23 cellular contexts compared by ENCODE assay signal in the genomic region with DNA sequence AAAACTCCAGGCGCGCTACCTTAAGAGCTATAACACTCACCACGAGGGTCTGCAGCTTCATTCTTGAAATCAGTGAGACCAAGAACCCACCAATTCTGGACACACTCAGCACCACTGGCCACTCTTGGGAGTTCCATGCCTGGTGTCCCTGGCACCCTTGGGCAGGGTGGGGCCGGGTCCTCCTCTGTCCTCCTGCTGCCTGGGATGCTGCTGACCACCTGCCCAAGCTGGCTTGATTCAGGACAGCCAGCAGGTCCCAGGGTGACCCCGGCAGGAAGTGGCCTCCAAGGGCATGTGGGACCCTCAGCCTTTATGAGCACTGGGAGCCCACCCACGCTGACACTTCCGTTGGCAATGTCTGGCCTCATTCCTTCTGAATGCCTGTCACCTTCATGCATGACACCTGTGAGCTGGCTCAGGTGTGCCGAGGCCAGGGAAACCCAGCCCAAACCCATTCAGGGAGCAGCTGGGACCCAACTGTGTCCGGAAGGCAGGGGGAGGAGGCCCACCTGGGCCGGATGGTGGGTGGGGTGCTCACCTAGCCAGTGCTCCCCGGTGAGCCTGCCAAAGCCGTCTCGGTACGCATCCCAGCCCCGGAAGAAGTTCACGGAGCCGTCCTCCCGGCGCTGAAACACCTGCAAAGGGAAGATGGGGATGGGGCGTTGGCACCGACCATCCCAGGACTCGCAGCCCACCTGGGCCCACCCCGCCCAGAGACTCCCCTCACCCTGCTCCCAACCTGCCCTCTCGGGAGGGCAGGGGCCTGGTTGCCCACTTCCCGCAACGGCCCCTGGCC. TPM values are rescaled to one million over a fixed set of nuclear protein-coding genes. Genes with fewer than 3 reads are reported as not detected.
DNase-seq lines count a peak whose midpoint lies in the region; ATAC-seq, FAIRE-seq and TF ChIP-seq lines count a peak whose summit lies in the region.
"Had no signal": no experiment of that assay in that cellular context is flagged by ENCODE, and none has a peak within 500 bp of the region (broad histone marks: within the 10 kb centered on the region; RNA-seq: fewer than 3 reads in every experiment).

No MANE protein-coding gene starts in this region.

- ATAC-seq in K562: no peak
- no peak; the same call in 2 of the 3 replicates for ATAC-seq in HepG2
- ATAC-seq in stimulated activated memory B cell treated with anti-CD40 and anti-IgM and Interleukin-4, amounts not matched to agents 10 μg/mL and 1 μg/mL and 100 μg/mL, for 72 hours: peak; percentile 44
- no peak for ATAC-seq in activated naive CD4-positive, alpha-beta T cell treated with anti-CD3 and anti-CD28 coated beads, Interleukin-2, amount 50 U/mL, for 72 hours
- no peak for ATAC-seq in PC-3

- no peak overlapping the region for H3K18ac ChIP-seq in trophoblast cell (ENCODE audit: low read length)

- no peak overlapping the region for H3K4me3 ChIP-seq in BLaER1 treated with 17β-estradiol and CSF1 and Interleukin-3, amounts not matched to agents 10 nM and 100 nM
- H3K4me3 ChIP-seq in K562: no peak overlapping the region
- no peak overlapping the region; a peak in 1 of 6 replicates for H3K4me3 ChIP-seq in HepG2 (replicated peaks in 1 of 3; ENCODE audit: insufficient read depth in 1 of 3, low read depth in 2 of 3, low read length in 3 of 3)
- no peak overlapping the region for H3K4me3 ChIP-seq in trophoblast cell (ENCODE audit: low read depth, low read length)
- no peak overlapping the region for H3K4me3 ChIP-seq in PC-3 (ENCODE audit: low read length)

- peaks cover 18% of the 10 kb centered on the region for H3K9me1 ChIP-seq in K562 (ENCODE audit: control insufficient read depth, insufficient read depth, low read length)

- no peaks in the 10 kb centered on the region for H3K36me3 Mint-ChIP-seq in stimulated activated memory B cell treated with anti-CD40 and anti-IgM and Interleukin-4, amounts not matched to agents 10 μg/mL and 1 μg/mL and 100 μg/mL, for 72 hours
- no peaks in the 10 kb centered on the region for H3K36me3 Mint-ChIP-seq in activated naive CD4-positive, alpha-beta T cell treated with anti-CD3 and anti-CD28 coated beads, Interleukin-2, amount 50 U/mL, for 72 hours
- H3K36me3 Mint-ChIP-seq: CD4-positive, CD25-positive, alpha-beta regulatory T cell; CD8-positive, alpha-beta memory T cell; IgD-negative memory B cell had no signal

- CTCF ChIA-PET in K562 (lab: Yijun Ruan, JAX; ENCODE audit: low intra/inter-chr PET ratio): no interaction called here
- CTCF ChIA-PET in HepG2 (lab: Yijun Ruan, JAX; ENCODE audit: low intra/inter-chr PET ratio, low total read pairs): no interaction called here
- CTCF ChIA-PET in PC-3 (lab: Charles Lee): no interaction called here

- H3K4me2 ChIP-seq in BLaER1 treated with 17β-estradiol and CSF1 and Interleukin-3, amounts not matched to agents 10 nM and 100 nM: peak overlapping the region in 9 of 11 experiments; percentile 85 to 97 (median 89); a peak in 18 of 22 replicates
- no peak overlapping the region for H3K4me2 ChIP-seq in K562 (ENCODE audit: insufficient read depth, low read length)
- no peak overlapping the region for H3K4me2 ChIP-seq in HepG2 (ENCODE audit: low read depth, low read length)
- no peak overlapping the region for H3K4me2 ChIP-seq in trophoblast cell (ENCODE audit: low read length)
- no peak overlapping the region for H3K4me2 ChIP-seq in PC-3 (ENCODE audit: low read length)

- DNase-seq in K562 (ENCODE audit: extremely low read depth in 1 of 4, low spot score in 3 of 4) (peak in 2 of 4 experiments; percentile 68), HepG2 (ENCODE audit: low spot score) (no peak), trophoblast cell (no peak), PC-3 (no peak)
- DNase-seq in activated naive CD4-positive, alpha-beta T cell treated with anti-CD3 and anti-CD28 coated beads, Interleukin-2, amount 50 U/mL, for 72 hours (ENCODE audit: low spot score in 2 of 2): no peak
- DNase-seq: 8988T; C1 segment of cervical spinal cord; CD4-positive, CD25-positive, alpha-beta regulatory T cell; CD8-positive, alpha-beta memory T cell; COR-L47; HCEC 1CT; KG1 had no signal

- peaks cover 0 to 28% (median 0%) of the 10 kb centered on the region in 11 experiments; a peak in 7 of 22 replicates for H3K27me3 ChIP-seq in BLaER1 treated with 17β-estradiol and CSF1 and Interleukin-3, amounts not matched to agents 10 nM and 100 nM
- H3K27me3 ChIP-seq in K562 (ENCODE audit: control insufficient read depth in 2 of 2, insufficient read depth in 2 of 2, low read length in 2 of 2) (peaks cover 83 to 87% of the 10 kb centered on the region in 2 experiments), HepG2 (ENCODE audit: control insufficient read depth in 1 of 2, insufficient read depth in 2 of 2, low read length in 2 of 2) (peaks cover 16 to 85% of the 10 kb centered on the region in 2 experiments; a peak in 4 of 5 replicates), trophoblast cell (ENCODE audit: insufficient read depth, low read length) (no peaks in the 10 kb centered on the region), PC-3 (ENCODE audit: low read length) (no peaks in the 10 kb centered on the region)

- H4K20me1 ChIP-seq in BLaER1 treated with 17β-estradiol and CSF1 and Interleukin-3, amounts not matched to agents 10 nM and 100 nM: peaks cover 0 to 16% (median 11%) of the 10 kb centered on the region in 11 experiments; a peak in 11 of 22 replicates
- peaks cover 67% of the 10 kb centered on the region for H4K20me1 ChIP-seq in K562 (replicated peaks; ENCODE audit: control insufficient read depth, insufficient read depth, low read length)
- H4K20me1 ChIP-seq in HepG2 (ENCODE audit: insufficient read depth, low read length): no peaks in the 10 kb centered on the region
- no peaks in the 10 kb centered on the region for H4K20me1 ChIP-seq in PC-3 (ENCODE audit: low read length)

- peak overlapping the region in 2 of 11 experiments; percentile 15 to 33; a peak in 2 of 22 replicates for H3K27ac ChIP-seq in BLaER1 treated with 17β-estradiol and CSF1 and Interleukin-3, amounts not matched to agents 10 nM and 100 nM
- H3K27ac ChIP-seq in K562 (ENCODE audit: extremely low read depth, low read depth, low read length): no peak overlapping the region
- no peak overlapping the region for H3K27ac ChIP-seq in HepG2 (ENCODE audit: extremely low read length, insufficient read depth, low read length)
- no peak overlapping the region for H3K27ac ChIP-seq in trophoblast cell (ENCODE audit: low read depth, low read length)
- H3K27ac ChIP-seq in PC-3 (ENCODE audit: low read length): no peak overlapping the region

- H3K14ac ChIP-seq in trophoblast cell (ENCODE audit: low read length): no peak overlapping the region

- H2BK120ac ChIP-seq in trophoblast cell (ENCODE audit: insufficient read depth, low read length, poor library complexity): no peak overlapping the region

- H4K91ac ChIP-seq in trophoblast cell (ENCODE audit: low read depth, low read length): no peak overlapping the region

- FAIRE-seq in K562 (lab: Jason Lieb, UNC) (no peak), HepG2 (lab: Jason Lieb, UNC) (no peak)
- FAIRE-seq: D721Med, G401.6, GM12892, GM18507, HTR-8/SVneo had no signal

- H2BK12ac ChIP-seq in trophoblast cell (ENCODE audit: low read length): no peak overlapping the region

- peaks cover 10 to 65% (median 53%) of the 10 kb centered on the region in 10 experiments for H3K4me1 ChIP-seq in BLaER1 treated with 17β-estradiol and CSF1 and Interleukin-3, amounts not matched to agents 10 nM and 100 nM
- H3K4me1 ChIP-seq in K562 (replicated peaks in 1 of 2; ENCODE audit: control insufficient read depth in 2 of 2, insufficient read depth in 2 of 2, low read length in 2 of 2) (peaks cover 0 to 50% of the 10 kb centered on the region in 2 experiments; a peak in 2 of 5 replicates), HepG2 (ENCODE audit: insufficient read depth, low read length) (peaks cover 12% of the 10 kb centered on the region), trophoblast cell (ENCODE audit: control insufficient read depth in 1 of 2, insufficient read depth in 2 of 2, low read length in 2 of 2) (no peaks in the 10 kb centered on the region), PC-3 (ENCODE audit: insufficient read depth, low read length) (peaks cover 11% of the 10 kb centered on the region)

- H3K9ac ChIP-seq in BLaER1 treated with 17β-estradiol and CSF1 and Interleukin-3, amounts not matched to agents 10 nM and 100 nM: peak overlapping the region in 2 of 11 experiments; percentile 71 to 78; a peak in 3 of 22 replicates
- peak overlapping the region in 1 of 2 experiments; percentile 32; a peak in 2 of 4 replicates for H3K9ac ChIP-seq in K562 (ENCODE audit: insufficient read depth in 1 of 2, low read depth in 2 of 2, low read length in 2 of 2)
- H3K9ac ChIP-seq in HepG2 (ENCODE audit: insufficient read depth, low read depth, low read length): no peak overlapping the region
- H3K9ac ChIP-seq in trophoblast cell (ENCODE audit: low read length): no peak overlapping the region
- no peak overlapping the region for H3K9ac ChIP-seq in PC-3 (ENCODE audit: low read length)

- H3K4me3 Mint-ChIP-seq in stimulated activated memory B cell treated with anti-CD40 and anti-IgM and Interleukin-4, amounts not matched to agents 10 μg/mL and 1 μg/mL and 100 μg/mL, for 72 hours: no peak overlapping the region
- H3K4me3 Mint-ChIP-seq: CD4-positive, CD25-positive, alpha-beta regulatory T cell; CD8-positive, alpha-beta memory T cell; IgD-negative memory B cell had no signal

- no peaks in the 10 kb centered on the region for H3K79me2 ChIP-seq in K562 (ENCODE audit: control insufficient read depth, insufficient read depth, low read length)
- no peaks in the 10 kb centered on the region for H3K79me2 ChIP-seq in HepG2 (ENCODE audit: insufficient read depth, low read length)
- H3K79me2 ChIP-seq in trophoblast cell (ENCODE audit: control insufficient read depth, insufficient read depth, low read length, poor library complexity): no peaks in the 10 kb centered on the region
- H3K79me2 ChIP-seq in PC-3 (ENCODE audit: low read length): no peaks in the 10 kb centered on the region

- no peak overlapping the region for H2BK5ac ChIP-seq in trophoblast cell (ENCODE audit: low read depth, low read length, poor library complexity)

- no peaks in the 10 kb centered on the region for H3K79me1 ChIP-seq in trophoblast cell (ENCODE audit: low read length)

- no peak overlapping the region for H4K12ac ChIP-seq in trophoblast cell (ENCODE audit: low read depth, low read length)

- H3K23ac ChIP-seq in trophoblast cell (ENCODE audit: low read length): no peak overlapping the region

- H2AFZ ChIP-seq in K562 (ENCODE audit: low read depth, low read length): no peak overlapping the region
- H2AFZ ChIP-seq in HepG2 (ENCODE audit: low read length): no peak overlapping the region
- no peak overlapping the region for H2AFZ ChIP-seq in trophoblast cell (ENCODE audit: insufficient read depth, low read length, poor library complexity)
- no peak overlapping the region for H2AFZ ChIP-seq in PC-3 (ENCODE audit: low read length)

- TF ChIP-seq RAD21 in K562 (CRISPR knock-in tag; conservative IDR thresholded peaks at IDR 0.05 in 1 of 2, IDR thresholded peaks at IDR 0.05 in 1 of 2) (no peak), HepG2 (CRISPR knock-in tag; IDR thresholded peaks at IDR 0.05) (no peak)

- TF ChIP-seq CTCF in K562 (IDR thresholded peaks at IDR 0.05 in 2 of 3, conservative IDR thresholded peaks at IDR 0.05 in 1 of 3; ENCODE audit: insufficient read depth in 2 of 3, low read depth in 1 of 3, low read length in 3 of 3) (no peak), HepG2 (CRISPR knock-in tag; IDR thresholded peaks at IDR 0.05) (no peak), PC-3 (conservative IDR thresholded peaks at IDR 0.05; ENCODE audit: low read depth, low read length) (no peak)

- intact Hi-C loops in K562 (cut with micrococcal nuclease) (no loop called here), HepG2 (cut with micrococcal nuclease; ENCODE audit: unreplicated experiment) (no loop called here), PC-3 (cut with micrococcal nuclease) (no loop called here)

- H3K27me3 Mint-ChIP-seq in stimulated activated memory B cell treated with anti-CD40 and anti-IgM and Interleukin-4, amounts not matched to agents 10 μg/mL and 1 μg/mL and 100 μg/mL, for 72 hours: peaks cover 48% of the 10 kb centered on the region

- H4K8ac ChIP-seq in trophoblast cell (ENCODE audit: low read depth, low read length): no peak overlapping the region

- no peak overlapping the region for H3K4ac ChIP-seq in trophoblast cell (ENCODE audit: low read depth, low read length)

- no peaks in the 10 kb centered on the region for H3F3A ChIP-seq in PC-3 (ENCODE audit: low read length, unreplicated experiment)

- in situ Hi-C loops in K562 (cut with MboI): no loop called here
- in situ Hi-C loops in HepG2 (cut with HindIII; ENCODE audit: extremely low pct_ligation_motif_present, low pct_unique_long_range_greater_than_20kb): no loop called here

- TF ChIP-seq POLR2A in K562 (conservative IDR thresholded peaks at IDR 0.05) (no peak), HepG2 (IDR thresholded peaks at IDR 0.05; ENCODE audit: insufficient read depth in 1 of 2, low read depth in 2 of 2, low read length in 2 of 2) (no peak)

- H3K27ac Mint-ChIP-seq in stimulated activated memory B cell treated with anti-CD40 and anti-IgM and Interleukin-4, amounts not matched to agents 10 μg/mL and 1 μg/mL and 100 μg/mL, for 72 hours: no peak overlapping the region
- no peak overlapping the region for H3K27ac Mint-ChIP-seq in activated naive CD4-positive, alpha-beta T cell treated with anti-CD3 and anti-CD28 coated beads, Interleukin-2, amount 50 U/mL, for 72 hours
- H3K27ac Mint-ChIP-seq: CD4-positive, CD25-positive, alpha-beta regulatory T cell; CD8-positive, alpha-beta memory T cell; IgD-negative memory B cell had no signal

- no peaks in the 10 kb centered on the region for H3K9me3 Mint-ChIP-seq in stimulated activated memory B cell treated with anti-CD40 and anti-IgM and Interleukin-4, amounts not matched to agents 10 μg/mL and 1 μg/mL and 100 μg/mL, for 72 hours
- H3K9me3 Mint-ChIP-seq in activated naive CD4-positive, alpha-beta T cell treated with anti-CD3 and anti-CD28 coated beads, Interleukin-2, amount 50 U/mL, for 72 hours: no peaks in the 10 kb centered on the region
- H3K9me3 Mint-ChIP-seq: CD4-positive, CD25-positive, alpha-beta regulatory T cell; CD8-positive, alpha-beta memory T cell; IgD-negative memory B cell had no signal

- no peaks in the 10 kb centered on the region for H3K9me2 ChIP-seq in PC-3 (replicated peaks; ENCODE audit: low read length)

- H2AK5ac ChIP-seq in trophoblast cell (ENCODE audit: low read length): no peak overlapping the region

- H3K4me1 Mint-ChIP-seq in stimulated activated memory B cell treated with anti-CD40 and anti-IgM and Interleukin-4, amounts not matched to agents 10 μg/mL and 1 μg/mL and 100 μg/mL, for 72 hours: no peaks in the 10 kb centered on the region
- H3K4me1 Mint-ChIP-seq: IgD-negative memory B cell had no signal

- no peaks in the 10 kb centered on the region for H3K36me3 ChIP-seq in BLaER1 treated with 17β-estradiol and CSF1 and Interleukin-3, amounts not matched to agents 10 nM and 100 nM
- H3K36me3 ChIP-seq in K562 (ENCODE audit: control insufficient read depth, insufficient read depth, low read length) (no peaks in the 10 kb centered on the region), HepG2 (replicated peaks in 1 of 2; ENCODE audit: control insufficient read depth in 1 of 2, insufficient read depth in 2 of 2, low read length in 2 of 2) (no peaks in the 10 kb centered on the region), trophoblast cell (ENCODE audit: control insufficient read depth in 1 of 2, insufficient read depth in 2 of 2, low read length in 2 of 2) (no peaks in the 10 kb centered on the region), PC-3 (ENCODE audit: low read depth, low read length) (no peaks in the 10 kb centered on the region)

- no peak for TF ChIP-seq EP300 in K562 (IDR thresholded peaks at IDR 0.05; ENCODE audit: low read length)
- no peak for TF ChIP-seq EP300 in HepG2 (IDR thresholded peaks at IDR 0.05; ENCODE audit: low read depth in 2 of 2, low read length in 2 of 2)
- no peak for TF ChIP-seq EP300 in HepG2 (CRISPR knock-in tag; IDR thresholded peaks at IDR 0.05; ENCODE audit: borderline replicate concordance)

- H3K9me3 ChIP-seq in BLaER1 treated with 17β-estradiol and CSF1 and Interleukin-3, amounts not matched to agents 10 nM and 100 nM (replicated peaks in 1 of 11): no peaks in the 10 kb centered on the region
- H3K9me3 ChIP-seq in K562 (replicated peaks; ENCODE audit: control insufficient read depth, insufficient read depth, low read depth, low read length) (no peaks in the 10 kb centered on the region), HepG2 (ENCODE audit: low read length) (no peaks in the 10 kb centered on the region), trophoblast cell (ENCODE audit: insufficient read depth, low read depth, low read length) (peaks cover 5% of the 10 kb centered on the region), PC-3 (ENCODE audit: low read length) (no peaks in the 10 kb centered on the region)

- 9% methylated on average over 26 of the region's 26 CpGs for WGBS in K562 (ENCODE audit: insufficient coverage, low coverage, missing lambda C conversion rate)
- WGBS in HepG2 (ENCODE audit: low lambda C conversion rate): 40% methylated on average over 2 of the region's 26 CpGs
- no CpG with 5 or more reads among the region's 26 CpGs for WGBS in trophoblast cell (ENCODE audit: extremely low coverage, insufficient coverage, insufficient read length)

- POLR2A ChIA-PET in K562 (lab: Yijun Ruan, JAX) (interaction anchor here (0.6 to 26.8 kb wide), 9 partner anchors 0 to 135 kb away, joined by 3 to 582 read pairs (median 4); a partner anchor contains a TSS), HepG2 (lab: Yijun Ruan, JAX) (no interaction called here), PC-3 (lab: Charles Lee; ENCODE audit: unreplicated experiment) (no interaction called here)

- BruUV-seq in K562 (replicated peaks; lab: Mats Ljungman, UMichigan) (TSS peak; percentile 97), HepG2 (replicated peaks; lab: Mats Ljungman, UMichigan) (TSS peak; percentile 85), PC-3 (replicated peaks; lab: Mats Ljungman, UMichigan) (no TSS peak)

RNA-seq across cellular contexts. Expression of a gene that starts 14.8 kb away (rescaled TPM):
- not detected in 2 replicates for total RNA-seq in K562 (2011; cell fraction: chromatin; rRNA removed; ENCODE audit: low replicate concordance)
- total RNA-seq in K562 (2011; cell fraction: nucleolus; rRNA removed): not detected in 2 replicates
- total RNA-seq in K562 (2011; cell fraction: nucleoplasm; rRNA removed): not detected in 2 replicates
- not detected in 2 replicates for total RNA-seq in K562 (2014; rRNA removed)
- total RNA-seq in K562 (2014; rRNA removed; fragmentation: Illumina TruSeq; extraction: Trizol): not detected in 2 replicates
- not detected in 2 replicates for total RNA-seq in K562 (2015; rRNA removed; fragmentation: Illumina TruSeq; extraction: Trizol)
- not detected in 2 replicates for total RNA-seq in K562 (2021)
- not detected in 2 replicates for polyA plus RNA-seq in K562 (2011; rRNA removed)
- not detected in 2 replicates for polyA plus RNA-seq in K562 (2011; cell fraction: cytosol; rRNA removed)
- polyA plus RNA-seq in K562 (2011; cell fraction: nucleus; rRNA removed): not detected in 2 replicates
- 0.51 and 0.70 TPM in 2 replicates for polyA plus RNA-seq in K562 (2012)
- polyA plus RNA-seq in K562 (2014; fragmentation: Illumina TruSeq; extraction: Trizol): not detected in 2 replicates
- not detected for polyA plus RNA-seq in K562 (2014; fragmentation: Nextera tagmentation; extraction: Ambion mirVana)
- not detected in 2 replicates for polyA plus RNA-seq in K562 (2014; rRNA removed)
- polyA minus RNA-seq in K562 (2011; rRNA and poly(A)+ RNA removed): not detected in 2 replicates
- not detected in 2 replicates for polyA minus RNA-seq in K562 (2011; cell fraction: cytosol; rRNA and poly(A)+ RNA removed)
- polyA minus RNA-seq in K562 (2011; cell fraction: nucleus; rRNA and poly(A)+ RNA removed): not detected in 2 replicates
- total RNA-seq in HepG2 (2016; rRNA removed; fragmentation: Illumina TruSeq; extraction: Trizol): not detected in 2 replicates
- total RNA-seq in HepG2 (2016; cell fraction: cytosol; rRNA removed; fragmentation: Illumina TruSeq; extraction: Trizol; ENCODE audit: low read depth): not detected in 2 replicates
- not detected in 2 replicates for total RNA-seq in HepG2 (2016; cell fraction: insoluble cytoplasmic fraction; rRNA removed; fragmentation: Illumina TruSeq; extraction: Trizol)
- not detected in 2 replicates for total RNA-seq in HepG2 (2016; cell fraction: membrane; rRNA removed; fragmentation: Illumina TruSeq; extraction: Trizol)
- total RNA-seq in HepG2 (2016; cell fraction: nucleus; rRNA removed; fragmentation: Illumina TruSeq; extraction: Trizol): not detected in 2 replicates
- polyA plus RNA-seq in HepG2 (2011; rRNA removed): not detected in 2 replicates
- polyA plus RNA-seq in HepG2 (2011; cell fraction: cytosol; rRNA removed): not detected in 2 replicates
- polyA plus RNA-seq in HepG2 (2011; cell fraction: nucleus; rRNA removed): not detected in 2 replicates
- 0.15 TPM in 1 of 2 replicates, not detected in the other for polyA plus RNA-seq in HepG2 (2012)
- not detected in 2 replicates for polyA plus RNA-seq in HepG2 (2016; cell fraction: cytosol; fragmentation: Illumina TruSeq; extraction: Trizol; ENCODE audit: low read depth)
- polyA plus RNA-seq in HepG2 (2016; cell fraction: insoluble cytoplasmic fraction; fragmentation: Illumina TruSeq; extraction: Trizol; ENCODE audit: low read depth): not detected in 2 replicates
- polyA plus RNA-seq in HepG2 (2016; cell fraction: membrane; fragmentation: Illumina TruSeq; extraction: Trizol; ENCODE audit: low read depth): not detected in 2 replicates
- not detected in 2 replicates for polyA plus RNA-seq in HepG2 (2016; cell fraction: nucleus; fragmentation: Illumina TruSeq; extraction: Trizol; ENCODE audit: insufficient read depth, low read depth)
- polyA minus RNA-seq in HepG2 (2011; rRNA and poly(A)+ RNA removed; ENCODE audit: low replicate concordance): not detected in 2 replicates
- not detected in 2 replicates for polyA minus RNA-seq in HepG2 (2011; cell fraction: cytosol; rRNA and poly(A)+ RNA removed)
- polyA minus RNA-seq in HepG2 (2011; cell fraction: nucleus; rRNA and poly(A)+ RNA removed): not detected in 2 replicates
- total RNA-seq in activated naive CD4-positive, alpha-beta T cell treated with anti-CD3 and anti-CD28 coated beads, Interleukin-2, amount 50 U/mL, for 72 hours: not detected
- 0.10 and 0.11 TPM in 2 replicates for polyA plus RNA-seq in trophoblast cell (2013)
- total RNA-seq in PC-3 (2014; rRNA removed): not detected in 2 replicates
- total RNA-seq: A673; CD4-positive, CD25-positive, alpha-beta regulatory T cell; CD8-positive, alpha-beta memory T cell; H4 had no signal
- polyA plus RNA-seq: AG04450; CD4-positive, CD25-positive, alpha-beta regulatory T cell; CD8-positive, alpha-beta memory T cell; IgD-negative memory B cell had no signal

RNA-seq across cellular contexts. Expression of a gene that starts 27.6 kb away (rescaled TPM):
- 0.21 TPM in 1 of 2 replicates, not detected in the other for total RNA-seq in K562 (2011; cell fraction: chromatin; rRNA removed; ENCODE audit: low replicate concordance)
- total RNA-seq in K562 (2011; cell fraction: nucleolus; rRNA removed): not detected in 2 replicates
- not detected in 2 replicates for total RNA-seq in K562 (2011; cell fraction: nucleoplasm; rRNA removed)
- total RNA-seq in K562 (2014; rRNA removed) (1.00 and 2.1 TPM in 2 replicates), K562 (2014; rRNA removed; fragmentation: Illumina TruSeq; extraction: Trizol) (0.95 TPM in 1 of 2 replicates, not detected in the other), K562 (2015; rRNA removed; fragmentation: Illumina TruSeq; extraction: Trizol) (not detected in 2 replicates), K562 (2021) (0.71 and 1.5 TPM in 2 replicates), HepG2 (2016; rRNA removed; fragmentation: Illumina TruSeq; extraction: Trizol) (0.89 TPM in 1 of 2 replicates, not detected in the other), PC-3 (2014; rRNA removed) (7.5 and 8.9 TPM in 2 replicates)
- polyA plus RNA-seq in K562 (2011; rRNA removed) (0.79 and 1.2 TPM in 2 replicates), K562 (2014; fragmentation: Illumina TruSeq; extraction: Trizol) (not detected in 2 replicates), K562 (2014; fragmentation: Nextera tagmentation; extraction: Ambion mirVana) (not detected), K562 (2014; rRNA removed) (0.53 and 2.7 TPM in 2 replicates), HepG2 (2011; rRNA removed) (0.55 and 1.3 TPM in 2 replicates)
- 2.1 and 3.8 TPM in 2 replicates for polyA plus RNA-seq in K562 (2011; cell fraction: cytosol; rRNA removed)
- polyA plus RNA-seq in K562 (2011; cell fraction: nucleus; rRNA removed): 1.2 TPM in 2 replicates
- 0.91 and 1.3 TPM in 2 replicates for polyA plus RNA-seq in K562 (2012)
- not detected in 2 replicates for polyA minus RNA-seq in K562 (2011; rRNA and poly(A)+ RNA removed)
- not detected in 2 replicates for polyA minus RNA-seq in K562 (2011; cell fraction: cytosol; rRNA and poly(A)+ RNA removed)
- polyA minus RNA-seq in K562 (2011; cell fraction: nucleus; rRNA and poly(A)+ RNA removed): 0.67 TPM in 1 of 2 replicates, not detected in the other
- 4.4 and 6.3 TPM in 2 replicates for total RNA-seq in HepG2 (2016; cell fraction: cytosol; rRNA removed; fragmentation: Illumina TruSeq; extraction: Trizol; ENCODE audit: low read depth)
- total RNA-seq in HepG2 (2016; cell fraction: insoluble cytoplasmic fraction; rRNA removed; fragmentation: Illumina TruSeq; extraction: Trizol): 0.74 and 1.1 TPM in 2 replicates
- total RNA-seq in HepG2 (2016; cell fraction: membrane; rRNA removed; fragmentation: Illumina TruSeq; extraction: Trizol): 2.3 and 4.5 TPM in 2 replicates
- total RNA-seq in HepG2 (2016; cell fraction: nucleus; rRNA removed; fragmentation: Illumina TruSeq; extraction: Trizol): 0.56 TPM in 1 of 2 replicates, not detected in the other
- 0.55 and 1.1 TPM in 2 replicates for polyA plus RNA-seq in HepG2 (2011; cell fraction: cytosol; rRNA removed)
- polyA plus RNA-seq in HepG2 (2011; cell fraction: nucleus; rRNA removed): 0.40 and 1.6 TPM in 2 replicates
- polyA plus RNA-seq in HepG2 (2012): 0.09 TPM in 1 of 2 replicates, not detected in the other
- polyA plus RNA-seq in HepG2 (2016; cell fraction: cytosol; fragmentation: Illumina TruSeq; extraction: Trizol; ENCODE audit: low read depth): 5.8 and 6.8 TPM in 2 replicates
- polyA plus RNA-seq in HepG2 (2016; cell fraction: insoluble cytoplasmic fraction; fragmentation: Illumina TruSeq; extraction: Trizol; ENCODE audit: low read depth): 0.68 TPM in 1 of 2 replicates, not detected in the other
- 2.8 and 3.7 TPM in 2 replicates for polyA plus RNA-seq in HepG2 (2016; cell fraction: membrane; fragmentation: Illumina TruSeq; extraction: Trizol; ENCODE audit: low read depth)
- 0.70 and 1.6 TPM in 2 replicates for polyA plus RNA-seq in HepG2 (2016; cell fraction: nucleus; fragmentation: Illumina TruSeq; extraction: Trizol; ENCODE audit: insufficient read depth, low read depth)
- polyA minus RNA-seq in HepG2 (2011; rRNA and poly(A)+ RNA removed; ENCODE audit: low replicate concordance): 0.92 and 8.0 TPM in 2 replicates
- 0.62 TPM in 1 of 2 replicates, not detected in the other for polyA minus RNA-seq in HepG2 (2011; cell fraction: cytosol; rRNA and poly(A)+ RNA removed)
- polyA minus RNA-seq in HepG2 (2011; cell fraction: nucleus; rRNA and poly(A)+ RNA removed): 1.3 TPM in 1 of 2 replicates, not detected in the other
- not detected for total RNA-seq in activated naive CD4-positive, alpha-beta T cell treated with anti-CD3 and anti-CD28 coated beads, Interleukin-2, amount 50 U/mL, for 72 hours
- polyA plus RNA-seq in trophoblast cell (2013): 83.3 and 85.3 TPM in 2 replicates
- total RNA-seq: CD4-positive, CD25-positive, alpha-beta regulatory T cell; CD8-positive, alpha-beta memory T cell had no signal
- polyA plus RNA-seq: CD4-positive, CD25-positive, alpha-beta regulatory T cell; CD8-positive, alpha-beta memory T cell; IgD-negative memory B cell had no signal

Comparison
In these comparisons a context has a peak if more than half of its experiments do, and no peak if none do; other contexts are left out.
1. H3K4me2 ChIP-seq: peak in BLaER1 treated with 17β-estradiol and CSF1 and Interleukin-3, amounts not matched to agents 10 nM and 100 nM (9 of 11); none in K562 (single experiment), HepG2 (single experiment), trophoblast cell (single experiment) and PC-3 (single experiment).